In genomic region chr1:147781056-147781471, GRCh38 we compare ENCODE assay signal across 19 cellular contexts. TPM values are rescaled to one million over a fixed set of nuclear protein-coding genes. Genes with fewer than 3 reads are reported as not detected.
DNase-seq lines count a peak whose midpoint lies in the region; ATAC-seq and TF ChIP-seq lines count a peak whose summit lies in the region.
"Had no signal": no experiment of that assay in that cellular context is flagged by ENCODE, and none has a peak within 500 bp of the region (broad histone marks: within the 10 kb centered on the region; RNA-seq: fewer than 3 reads in every experiment).

No MANE protein-coding gene starts in this region.

- ATAC-seq in HG02870 (IDR thresholded peaks at IDR 0.05; ENCODE audit: unreplicated experiment): no peak
- ATAC-seq: left lobe of liver; stimulated activated naive CD8-positive, alpha-beta T cell treated with anti-CD3 and anti-CD28 coated beads, Interleukin-15, amount 100 ng/mL, for 72 hours had no signal

- DNase-seq in Daoy (ENCODE audit: low read depth): peak; percentile 25
- peak; percentile 69 for DNase-seq in NCI-H226
- peak; percentile 44 for DNase-seq in epithelial cell of esophagus (ENCODE audit: low read depth)
- DNase-seq in left kidney (ENCODE audit: low read depth, low spot score): peak; percentile 16
- no peak for DNase-seq in SHP77 (lab: John Stamatoyannopoulos, UW)
- no peak for DNase-seq in NCI-H1105 (lab: John Stamatoyannopoulos, UW)
- no peak for DNase-seq in osteoblast (ENCODE audit: insufficient read length, low spot score, missing footprints)
- DNase-seq: activated effector memory CD4-positive, alpha-beta T cell treated with anti-CD3 and anti-CD28 coated beads, Interleukin-2, amount 50 U/mL, for 16 hours; CD4-positive, alpha-beta memory T cell; esophagus squamous epithelium; KG1; NCI-H1436 treated with DMSO at 0.1 percent for 48 hours; NCI-H2227 treated with DMSO at 0.1 percent for 48 hours; stimulated activated naive CD8-positive, alpha-beta T cell treated with anti-CD3 and anti-CD28 coated beads, Interleukin-15, amount 100 ng/mL, for 72 hours had no signal

- no peaks in the 10 kb centered on the region for H3K4me1 ChIP-seq in osteoblast (ENCODE audit: insufficient read depth, low read length)
- H3K4me1 ChIP-seq: esophagus squamous epithelium, vagina had no signal

- H2AFZ ChIP-seq in osteoblast (ENCODE audit: low read length): no peak overlapping the region
- H2AFZ ChIP-seq: hepatocyte had no signal

- H3K4me3 ChIP-seq in epithelial cell of esophagus (ENCODE audit: low read length) (no peak overlapping the region), osteoblast (ENCODE audit: insufficient read depth, low read length) (no peak overlapping the region)
- H3K4me3 ChIP-seq: ascending aorta, esophagus squamous epithelium, hepatocyte, vagina had no signal

- H3K27ac ChIP-seq in osteoblast (ENCODE audit: low read depth, low read length): no peak overlapping the region
- H3K27ac ChIP-seq: ascending aorta, esophagus squamous epithelium, hepatocyte, vagina had no signal

- no peaks in the 10 kb centered on the region for H4K20me1 ChIP-seq in osteoblast (ENCODE audit: insufficient read depth, low read length)

- H3K9me3 ChIP-seq in osteoblast (ENCODE audit: low read depth, low read length): no peaks in the 10 kb centered on the region
- H3K9me3 ChIP-seq: ascending aorta, esophagus squamous epithelium, vagina had no signal

- TF ChIP-seq CTCF in epithelial cell of esophagus (IDR thresholded peaks at IDR 0.05; ENCODE audit: insufficient read depth, low read depth, low read length, missing control alignments) (no peak), osteoblast (IDR thresholded peaks at IDR 0.05; ENCODE audit: extremely low read depth, low read depth, low read length) (no peak)

- no peaks in the 10 kb centered on the region for H3K79me2 ChIP-seq in osteoblast (ENCODE audit: insufficient read depth, low read length)
- H3K79me2 ChIP-seq: hepatocyte had no signal

- H3K27me3 ChIP-seq in osteoblast (ENCODE audit: insufficient read depth, low read length): no peaks in the 10 kb centered on the region
- H3K27me3 ChIP-seq: ascending aorta, hepatocyte, vagina had no signal

- no peaks in the 10 kb centered on the region for H3K36me3 ChIP-seq in osteoblast (ENCODE audit: insufficient read depth, low read length)
- H3K36me3 ChIP-seq: ascending aorta, esophagus squamous epithelium, vagina had no signal

- no peak overlapping the region for H3K4me2 ChIP-seq in osteoblast (ENCODE audit: insufficient read depth, low read length)
- H3K4me2 ChIP-seq: hepatocyte had no signal

RNA-seq across cellular contexts. Expression of gene GJA5, which starts 20.7 kb away (rescaled TPM):
- not detected in 2 replicates for total RNA-seq in Daoy (2014; rRNA removed; shearing (Covaris generic))
- 0.29 TPM in 1 of 2 replicates, not detected in the other for total RNA-seq in osteoblast
- total RNA-seq: CD4-positive, alpha-beta memory T cell had no signal

Comparison
In these comparisons a context has a peak if more than half of its experiments do, and no peak if none do; other contexts are left out.
1. DNase-seq: peak in Daoy (single experiment), NCI-H226 (single experiment), epithelial cell of esophagus (single experiment) and left kidney (single experiment); none in SHP77 (0 of 2), NCI-H1105 (single experiment) and osteoblast (single experiment).